ENCODE assay signal across 1 cellular context in genomic region chr2:20051518-20052228, GRCh38.
TF ChIP-seq lines count a peak whose summit lies in the region.

LAPTM4A (minus strand) TSS chr2:20051628; CDS start chr2:20051520, 108 bp downstream.

TF ChIP-seq in K562, 482 proteins besides CTCF, POLR2A, EP300 and RAD21 (continued from another document and continues in another):
- no peak for TF ChIP-seq TRIM25 (IDR thresholded peaks at IDR 0.05; ENCODE audit: borderline replicate concordance)
- TF ChIP-seq HMGXB4 (CRISPR knock-in tag; IDR thresholded peaks at IDR 0.05): no peak
- TF ChIP-seq MITF (IDR thresholded peaks at IDR 0.05): no peak
- TF ChIP-seq ZBED1 (IDR thresholded peaks at IDR 0.05): no peak
- peak; percentile 72 for TF ChIP-seq ESRRA (IDR thresholded peaks at IDR 0.05; ENCODE audit: borderline replicate concordance, low read depth)
- no peak for TF ChIP-seq YBX1 (IDR thresholded peaks at IDR 0.05)
- peak; percentile 91 for TF ChIP-seq L3MBTL2 (IDR thresholded peaks at IDR 0.05)
- peak; percentile 88 for TF ChIP-seq HDAC2 (IDR thresholded peaks at IDR 0.05)
- TF ChIP-seq ZNF431 (CRISPR knock-in tag; IDR thresholded peaks at IDR 0.05): no peak
- TF ChIP-seq SRSF7 (optimal IDR thresholded peaks at IDR 0.05; ENCODE audit: low read depth, low read length): no peak
- TF ChIP-seq ZNF239 (CRISPR knock-in tag; IDR thresholded peaks at IDR 0.05): peak; percentile 16; the same call in 1 of the 2 replicates
- TF ChIP-seq PHB2 (IDR thresholded peaks at IDR 0.05; ENCODE audit: low read depth): no peak
- TF ChIP-seq NEUROD1 (IDR thresholded peaks at IDR 0.05; ENCODE audit: borderline replicate concordance, low read depth, low read length, partially characterized antibody): peak; percentile 89
- TF ChIP-seq EP400 (IDR thresholded peaks at IDR 0.05): peak; percentile 100
- no peak for TF ChIP-seq ZNF24 (IDR thresholded peaks at IDR 0.05)
- no peak for TF ChIP-seq XRCC3 (IDR thresholded peaks at IDR 0.05)
- peak; percentile 69; the same call in 1 of the 2 replicates for TF ChIP-seq GABPB1 (CRISPR knock-in tag; IDR thresholded peaks at IDR 0.05)
- TF ChIP-seq RNF219 (CRISPR knock-in tag; IDR thresholded peaks at IDR 0.05): no peak
- TF ChIP-seq MIER1 (IDR thresholded peaks at IDR 0.05; ENCODE audit: low read depth): no peak
- no peak for TF ChIP-seq ZNF398 (CRISPR knock-in tag; IDR thresholded peaks at IDR 0.05)
- TF ChIP-seq POLR2G (IDR thresholded peaks at IDR 0.05; ENCODE audit: low read depth, low read length): peak; percentile 87
- TF ChIP-seq MCM7 (IDR thresholded peaks at IDR 0.05): no peak
- TF ChIP-seq FOXM1 (IDR thresholded peaks at IDR 0.05; ENCODE audit: low read depth): no peak
- TF ChIP-seq FOXM1 (CRISPR knock-in tag; IDR thresholded peaks at IDR 0.05; ENCODE audit: low read depth): no peak
- TF ChIP-seq KHSRP (IDR thresholded peaks at IDR 0.05): peak; percentile 74
- no peak for TF ChIP-seq BMI1 (IDR thresholded peaks at IDR 0.05; ENCODE audit: low read length)
- TF ChIP-seq KDM1A (IDR thresholded peaks at IDR 0.05): peak; percentile 78 to 80; a peak in 3 of 4 replicates
- no peak for TF ChIP-seq TEAD4 (IDR thresholded peaks at IDR 0.05; ENCODE audit: low read length)
- no peak for TF ChIP-seq TEAD4 (CRISPR knock-in tag; IDR thresholded peaks at IDR 0.05; ENCODE audit: borderline replicate concordance)
- no peak for TF ChIP-seq RUNX1 (IDR thresholded peaks at IDR 0.05; ENCODE audit: low read depth)
- peak; percentile 49 for TF ChIP-seq TAF1 (IDR thresholded peaks at IDR 0.05; ENCODE audit: control insufficient read depth, extremely low read depth, insufficient read depth, low read length, severe bottlenecking)
- TF ChIP-seq OTX1 (CRISPR knock-in tag; IDR thresholded peaks at IDR 0.05): peak; percentile 83; the same call in 1 of the 2 replicates
- peak; percentile 66 for TF ChIP-seq TBP (optimal IDR thresholded peaks at IDR 0.05; ENCODE audit: low read depth, low read length)
- TF ChIP-seq TEAD1 (CRISPR knock-in tag; IDR thresholded peaks at IDR 0.05): peak; percentile 57 to 64; a peak in 2 of 4 replicates
- peak; percentile 61; the same call in 1 of the 2 replicates for TF ChIP-seq ELF1 (tag; IDR thresholded peaks at IDR 0.05)
- no peak for TF ChIP-seq PYGO2 (tag; IDR thresholded peaks at IDR 0.05)
- TF ChIP-seq IFI16 (CRISPR knock-in tag; IDR thresholded peaks at IDR 0.05): no peak
- no peak for TF ChIP-seq PPARD (CRISPR knock-in tag; IDR thresholded peaks at IDR 0.05)
- TF ChIP-seq ZFP36 (IDR thresholded peaks at IDR 0.05; ENCODE audit: low read depth, low read length, partially characterized antibody): no peak
- no peak for TF ChIP-seq FOXK1 (CRISPR knock-in tag; IDR thresholded peaks at IDR 0.05; ENCODE audit: borderline replicate concordance)
- no peak for TF ChIP-seq ZBTB17 (CRISPR knock-in tag; IDR thresholded peaks at IDR 0.05)
- no peak for TF ChIP-seq ZNF143 (CRISPR knock-in tag; IDR thresholded peaks at IDR 0.05)
- TF ChIP-seq FOXP1 (CRISPR knock-in tag; IDR thresholded peaks at IDR 0.05): peak; percentile 79; the same call in 1 of the 2 replicates
- TF ChIP-seq PRDM10 (IDR thresholded peaks at IDR 0.05; ENCODE audit: partially characterized antibody): peak; percentile 27
- no peak for TF ChIP-seq ARHGAP35 (IDR thresholded peaks at IDR 0.05; ENCODE audit: partially characterized antibody)
- 0 out of 2 replicates have a peak, but pooled peaks have one; percentile 16 for TF ChIP-seq THRB (CRISPR knock-in tag; conservative IDR thresholded peaks at IDR 0.05)
- no peak for TF ChIP-seq BRD4 (IDR thresholded peaks at IDR 0.05)
- TF ChIP-seq CEBPB (tag; IDR thresholded peaks at IDR 0.05): peak; percentile 54
- TF ChIP-seq PHB (CRISPR knock-in tag; IDR thresholded peaks at IDR 0.05): no peak
- no peak for TF ChIP-seq ZNF146 (CRISPR knock-in tag; IDR thresholded peaks at IDR 0.05; ENCODE audit: unreplicated experiment)
- peak; percentile 95 for TF ChIP-seq CXXC5 (CRISPR knock-in tag; IDR thresholded peaks at IDR 0.05)
- TF ChIP-seq TEAD2 (tag; IDR thresholded peaks at IDR 0.05): no peak
- no peak for TF ChIP-seq SAP30 (IDR thresholded peaks at IDR 0.05; ENCODE audit: borderline replicate concordance, insufficient read depth, low read depth, low read length, poor library complexity, severe bottlenecking)
- peak; percentile 98 for TF ChIP-seq MTA1 (IDR thresholded peaks at IDR 0.05; ENCODE audit: borderline replicate concordance)
- peak; percentile 76 for TF ChIP-seq TFAP4 (CRISPR knock-in tag; IDR thresholded peaks at IDR 0.05; ENCODE audit: borderline replicate concordance)
- peak; percentile 93 for TF ChIP-seq DIDO1 (tag; IDR thresholded peaks at IDR 0.05; ENCODE audit: low read depth)
- peak; percentile 97 for TF ChIP-seq CREM (IDR thresholded peaks at IDR 0.05; ENCODE audit: low read depth)
- TF ChIP-seq ZNF695 (CRISPR knock-in tag; IDR thresholded peaks at IDR 0.05): no peak
- TF ChIP-seq ZNF551 (CRISPR knock-in tag; IDR thresholded peaks at IDR 0.05): no peak
- TF ChIP-seq TAF9B (IDR thresholded peaks at IDR 0.05; ENCODE audit: partially characterized antibody): peak; percentile 65
- TF ChIP-seq CBX8 (IDR thresholded peaks at IDR 0.05; ENCODE audit: borderline replicate concordance, extremely low read depth, low read depth, low read length, poor library complexity, severe bottlenecking): no peak
- TF ChIP-seq ZNF23 (CRISPR knock-in tag; IDR thresholded peaks at IDR 0.05): no peak
- TF ChIP-seq ZKSCAN1 (IDR thresholded peaks at IDR 0.05; ENCODE audit: low read depth, low read length): peak; percentile 24; the same call in 1 of the 2 replicates
- TF ChIP-seq HNRNPLL (IDR thresholded peaks at IDR 0.05; ENCODE audit: low read depth, low read length, poor library complexity, severe bottlenecking): peak; percentile 95
